Comparison of ENCODE assay signal across 8 cellular contexts in genomic region chr11:47991266-47991830, GRCh38. TPM values are rescaled to one million over a fixed set of nuclear protein-coding genes. Genes with fewer than 3 reads are reported as not detected.
DNase-seq lines count a peak whose midpoint lies in the region; ATAC-seq, FAIRE-seq and TF ChIP-seq lines count a peak whose summit lies in the region.

No MANE protein-coding gene starts in this region.

- no peak for TF ChIP-seq RAD21 in liver (IDR thresholded peaks at IDR 0.05)

- peaks cover 8 to 42% (median 18%) of the 10 kb centered on the region in 4 donors for H3K4me1 ChIP-seq in liver (ENCODE audit: control insufficient read depth in 4 of 4, insufficient read depth in 4 of 4, low read length in 3 of 4)
- H3K4me1 ChIP-seq in tibial artery: peaks cover 0 to 9% (median 3%) of the 10 kb centered on the region in 4 donors

- H3K9me3 ChIP-seq in liver (ENCODE audit: control insufficient read depth in 4 of 4, low read length in 3 of 4): no peaks in the 10 kb centered on the region
- H3K9me3 ChIP-seq in tibial artery: no peaks in the 10 kb centered on the region

- peak overlapping the region; percentile 15 to 64 for H3K9ac ChIP-seq in liver (ENCODE audit: low read depth in 1 of 2, low read length in 2 of 2)

- H3K36me3 Mint-ChIP-seq in activated naive CD4-positive, alpha-beta T cell treated with anti-CD3 and anti-CD28 coated beads, Interleukin-2, amount 50 U/mL, for 72 hours: no peaks in the 10 kb centered on the region

- H3K36me3 ChIP-seq in liver (ENCODE audit: control insufficient read depth in 4 of 4, insufficient read depth in 3 of 4, low read depth in 1 of 4, low read length in 3 of 4) (no peaks in the 10 kb centered on the region), tibial artery (no peaks in the 10 kb centered on the region)

- H3K27ac ChIP-seq in liver (ENCODE audit: low read depth in 1 of 2, low read length in 2 of 2) (peak overlapping the region; percentile 58 to 66), tibial artery (no peak overlapping the region)

- ATAC-seq in activated naive CD4-positive, alpha-beta T cell treated with anti-CD3 and anti-CD28 coated beads, Interleukin-2, amount 50 U/mL, for 72 hours: peak; percentile 32 to 64
- ATAC-seq in HG03095 (IDR thresholded peaks at IDR 0.05; ENCODE audit: unreplicated experiment): no peak

- FAIRE-seq in GM12891 (lab: Jason Lieb, UNC): peak; percentile 86

- intact Hi-C loops in tibial artery (cut with DNase I; ENCODE audit: low total_unique reads): no loop called here

- H3K4me3 ChIP-seq in liver (ENCODE audit: low read depth in 1 of 3, low read length in 3 of 3) (peak overlapping the region in 2 of 3 donors; percentile 16 to 19), tibial artery (no peak overlapping the region)

- H3K27ac Mint-ChIP-seq in activated naive CD4-positive, alpha-beta T cell treated with anti-CD3 and anti-CD28 coated beads, Interleukin-2, amount 50 U/mL, for 72 hours: peak overlapping the region; percentile 60 to 68

- TF ChIP-seq CTCF in liver (IDR thresholded peaks at IDR 0.05; ENCODE audit: low read depth, low read length, missing input control): no peak
- TF ChIP-seq CTCF in tibial artery (IDR thresholded peaks at IDR 0.05): no peak

- no peaks in the 10 kb centered on the region for H3K9me3 Mint-ChIP-seq in activated naive CD4-positive, alpha-beta T cell treated with anti-CD3 and anti-CD28 coated beads, Interleukin-2, amount 50 U/mL, for 72 hours

- WGBS in liver: 5% methylated on average over 9 of the region's 9 CpGs

- H3K27me3 ChIP-seq in liver (ENCODE audit: control insufficient read depth in 4 of 4, insufficient read depth in 4 of 4, low read length in 3 of 4) (no peaks in the 10 kb centered on the region), tibial artery (no peaks in the 10 kb centered on the region)

- DNase-seq in GM12891 (ENCODE audit: insufficient read length, low spot score) (no peak), NCI-H187 treated with DMSO at 0.1 percent for 48 hours (lab: John Stamatoyannopoulos, UW) (peak; percentile 72), tibial artery (no peak), NAMALWA (ENCODE audit: low spot score) (no peak)
- no peak for DNase-seq in activated naive CD4-positive, alpha-beta T cell treated with anti-CD3 and anti-CD28 coated beads, Interleukin-2, amount 50 U/mL, for 72 hours (ENCODE audit: low spot score in 2 of 2)
- no peak for DNase-seq in stimulated activated naive CD4-positive, alpha-beta T cell treated with Interleukin-2 at 50 U/mL for 16 hours (lab: John Stamatoyannopoulos, UW)

- TF ChIP-seq POLR2A in GM12891 (IDR thresholded peaks at IDR 0.05; ENCODE audit: low read depth, low read length): no peak

TF ChIP-seq in GM12891, 5 proteins besides CTCF, POLR2A, EP300 and RAD21:
- TF ChIP-seq POLR2AphosphoS5 (IDR thresholded peaks at IDR 0.05; ENCODE audit: low read depth, low read length): no peak
- no peak for TF ChIP-seq TAF1 (IDR thresholded peaks at IDR 0.05; ENCODE audit: low read depth, low read length)
- no peak for TF ChIP-seq POU2F2 (IDR thresholded peaks at IDR 0.05; ENCODE audit: low read depth, low read length)
- no peak for TF ChIP-seq SPI1 (IDR thresholded peaks at IDR 0.05; ENCODE audit: low read depth, low read length)
- no peak for TF ChIP-seq PAX5 (IDR thresholded peaks at IDR 0.05; ENCODE audit: insufficient read depth, low read length, severe bottlenecking)
TF ChIP-seq in GM12891: peak in this region for 0.

TF ChIP-seq in liver, 16 proteins besides CTCF, POLR2A, EP300 and RAD21:
- no peak for TF ChIP-seq JUND (IDR thresholded peaks at IDR 0.05)
- TF ChIP-seq MAX (IDR thresholded peaks at IDR 0.05): no peak
- TF ChIP-seq TAF1 (conservative IDR thresholded peaks at IDR 0.05): no peak
- no peak for TF ChIP-seq GABPA (IDR thresholded peaks at IDR 0.05 in 1 of 2, conservative IDR thresholded peaks at IDR 0.05 in 1 of 2)
- TF ChIP-seq NR2F2 (IDR thresholded peaks at IDR 0.05): no peak
- no peak for TF ChIP-seq REST (IDR thresholded peaks at IDR 0.05)
- TF ChIP-seq ZBTB33 (IDR thresholded peaks at IDR 0.05): no peak
- TF ChIP-seq FOXA1 (IDR thresholded peaks at IDR 0.05): no peak
- TF ChIP-seq HNF4A (conservative IDR thresholded peaks at IDR 0.05): peak in 1 of 2 donors; percentile 4
- TF ChIP-seq FOXA2 (IDR thresholded peaks at IDR 0.05): no peak
- no peak for TF ChIP-seq ATF3 (IDR thresholded peaks at IDR 0.05)
- TF ChIP-seq HNF4G (IDR thresholded peaks at IDR 0.05): no peak
- TF ChIP-seq YY1 (IDR thresholded peaks at IDR 0.05): peak; percentile 70
- no peak for TF ChIP-seq EGR1 (IDR thresholded peaks at IDR 0.05; ENCODE audit: low read depth in 2 of 2)
- peak; percentile 13 for TF ChIP-seq SP1 (IDR thresholded peaks at IDR 0.05)
- TF ChIP-seq RXRA (IDR thresholded peaks at IDR 0.05): no peak

RNA-seq across cellular contexts. Expression of gene PTPRJ, which starts 11.0 kb away (rescaled TPM):
- 7.1 TPM for polyA plus RNA-seq in GM12891 (2012; ENCODE audit: low read depth, missing spikeins)
- 10 to 100 TPM; 23.6 to 26.5 TPM for total RNA-seq in activated naive CD4-positive, alpha-beta T cell treated with anti-CD3 and anti-CD28 coated beads, Interleukin-2, amount 50 U/mL, for 72 hours
- total RNA-seq in liver: 10 to 100 TPM; 23.3 to 24.7 TPM
- 1 to 10 TPM; 4.1 to 5.8 TPM for polyA plus RNA-seq in liver

Comparison
In these comparisons a context has a peak if more than half of its experiments do, and no peak if none do; other contexts are left out.
1. H3K27ac ChIP-seq: peak in liver (2 of 2); none in tibial artery (0 of 2).
2. H3K4me3 ChIP-seq: peak in liver (2 of 3); none in tibial artery (0 of 2).